In genomic region chr2:12960671-12961070, GRCh38 we compare ENCODE assay signal across 27 cellular contexts.
"Had no signal": no experiment of that assay in that cellular context is flagged by ENCODE, and none has a peak within 500 bp of the region (broad histone marks: within the 10 kb centered on the region; RNA-seq: fewer than 3 reads in every experiment).

No MANE protein-coding gene starts in this region.

- H3K4me3 ChIP-seq: K562 had no signal

- H3K4me3 Mint-ChIP-seq: IgD-negative memory B cell, T-cell had no signal

- H3K36me3 Mint-ChIP-seq: T-cell had no signal

- H3K4me2 ChIP-seq: KMS-11, SK-N-SH had no signal

- H3K27ac ChIP-seq: KMS-11, RWPE1 had no signal

- ATAC-seq: HepG2, K562, Panc1, PC-3, T-cell had no signal

- DNase-seq: Kasumi-1; MM.1S; NCI-H1048; NCI-H1105; NCI-H1417; NCI-H146; NCI-H1694 treated with DMSO at 0.1 percent for 48 hours; NCI-H1930; NCI-H2081; NCI-H2107; NCI-H2227 treated with DMSO at 0.1 percent for 48 hours; NCI-H510A; NCI-H524 treated with DMSO at 0.1 percent for 48 hours; NCI-H69; NCI-H774; NK-92 treated with Interleukin-12 subunit alpha and Interleukin-12 subunit beta, amount 100 ng/mL, for 24 hours; PC-3; SHP77; SK-N-SH; SW 1271; T-cell had no signal

- H3K27ac Mint-ChIP-seq: IgD-negative memory B cell, T-cell had no signal

- H3K9ac ChIP-seq: KMS-11, SK-N-SH had no signal
